Comparison of ENCODE assay signal across 19 cellular contexts in genomic region chr5:135213034-135213386, GRCh38.
"Had no signal": no experiment of that assay in that cellular context is flagged by ENCODE, and none has a peak within 500 bp of the region (broad histone marks: within the 10 kb centered on the region; RNA-seq: fewer than 3 reads in every experiment).

No MANE protein-coding gene starts in this region.

- ATAC-seq: activated T-cell treated with anti-CD3 and anti-CD28 coated beads, Interleukin-2, amount 50 U/mL, for 72 hours; foreskin keratinocyte; sciatic nerve; stimulated activated naive CD8-positive, alpha-beta T cell treated with anti-CD3 and anti-CD28 coated beads, Interleukin-15, Interleukin-2, amounts not matched to agents 100 U/mL and 50 U/mL, for 24 hours had no signal

- H3K27ac Mint-ChIP-seq: activated CD4-positive, alpha-beta memory T cell treated with anti-CD3 and anti-CD28 coated beads, Interleukin-2, amount 10 ng/mL, durations not matched to agents 7 days and 5 days; activated naive CD8-positive, alpha-beta T cell; activated T-cell treated with anti-CD3 and anti-CD28 coated beads, Interleukin-2, amount 50 U/mL, for 72 hours; brain; nephron progenitor cell had no signal

- H3K36me3 Mint-ChIP-seq: activated naive CD8-positive, alpha-beta T cell; brain had no signal

- H3K4me3 ChIP-seq: colonic mucosa, left ventricle myocardium inferior, upper lobe of left lung had no signal

- DNase-seq: activated CD4-positive, alpha-beta memory T cell treated with anti-CD3 and anti-CD28 coated beads, Interleukin-2, amount 10 ng/mL, durations not matched to agents 7 days and 5 days; activated CD4-positive, alpha-beta T cell treated with anti-CD3 and anti-CD28 coated beads for 4 hours; activated gamma-delta T cell; activated T-cell treated with anti-CD3 and anti-CD28 coated beads, Interleukin-2, amount 50 U/mL, for 72 hours; amniotic stem cell; central memory CD4-positive, alpha-beta T cell; effector CD4-positive, alpha-beta T cell; foreskin keratinocyte; glutamatergic neuron; left ventricle myocardium inferior; mesendoderm; nephron progenitor cell; occipital lobe; stimulated activated naive CD8-positive, alpha-beta T cell treated with anti-CD3 and anti-CD28 coated beads, Interleukin-15, Interleukin-2, amounts not matched to agents 100 U/mL and 50 U/mL, for 24 hours; upper lobe of left lung had no signal

- H3K4me1 Mint-ChIP-seq: activated CD4-positive, alpha-beta memory T cell treated with anti-CD3 and anti-CD28 coated beads, Interleukin-2, amount 10 ng/mL, durations not matched to agents 7 days and 5 days had no signal

- H3K9me3 Mint-ChIP-seq: activated CD4-positive, alpha-beta memory T cell treated with anti-CD3 and anti-CD28 coated beads, Interleukin-2, amount 10 ng/mL, durations not matched to agents 7 days and 5 days; activated T-cell treated with anti-CD3 and anti-CD28 coated beads, Interleukin-2, amount 50 U/mL, for 72 hours; nephron progenitor cell had no signal

- H3K4me3 Mint-ChIP-seq: activated CD4-positive, alpha-beta memory T cell treated with anti-CD3 and anti-CD28 coated beads, Interleukin-2, amount 10 ng/mL, durations not matched to agents 7 days and 5 days; activated naive CD8-positive, alpha-beta T cell; activated T-cell treated with anti-CD3 and anti-CD28 coated beads, Interleukin-2, amount 50 U/mL, for 72 hours; brain; nephron progenitor cell had no signal
